In the genomic region with DNA sequence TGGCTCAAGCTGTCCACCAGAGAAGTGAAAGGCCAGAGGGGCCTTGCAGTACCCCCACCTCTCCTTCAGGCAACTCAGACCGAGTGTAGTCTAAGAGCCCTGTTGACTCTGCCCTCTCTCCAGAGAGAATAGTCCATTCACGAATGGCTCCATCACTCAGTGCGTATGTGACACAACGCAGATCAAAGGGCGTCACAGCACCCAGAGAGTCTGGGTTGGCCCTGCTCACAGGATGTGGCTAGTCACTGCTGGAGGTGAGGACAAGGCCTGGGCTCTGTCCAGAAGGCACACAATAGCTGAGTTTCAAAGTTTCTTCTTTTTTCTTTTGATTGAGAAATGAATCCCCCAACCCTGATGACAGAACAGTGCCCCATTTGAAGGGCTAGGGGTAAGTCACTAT, we compare ENCODE assay signal across 2 cellular contexts.
A peak's percentile ranks its signal among the peaks of the same experiment; 100 is the strongest.
TF ChIP-seq lines count a peak whose summit lies in the region.

No MANE protein-coding gene starts in this region.

TF ChIP-seq in HepG2, 621 proteins besides CTCF, POLR2A, EP300 and RAD21:
- peak; percentile 89 for TF ChIP-seq ZBTB33 (CRISPR knock-in tag; IDR thresholded peaks at IDR 0.05)
- no peak for TF ChIP-seq ZSCAN21 (CRISPR knock-in tag; IDR thresholded peaks at IDR 0.05; ENCODE audit: borderline replicate concordance)
- no peak for TF ChIP-seq CBFB (CRISPR knock-in tag; IDR thresholded peaks at IDR 0.05)
- TF ChIP-seq, protein P1, sequence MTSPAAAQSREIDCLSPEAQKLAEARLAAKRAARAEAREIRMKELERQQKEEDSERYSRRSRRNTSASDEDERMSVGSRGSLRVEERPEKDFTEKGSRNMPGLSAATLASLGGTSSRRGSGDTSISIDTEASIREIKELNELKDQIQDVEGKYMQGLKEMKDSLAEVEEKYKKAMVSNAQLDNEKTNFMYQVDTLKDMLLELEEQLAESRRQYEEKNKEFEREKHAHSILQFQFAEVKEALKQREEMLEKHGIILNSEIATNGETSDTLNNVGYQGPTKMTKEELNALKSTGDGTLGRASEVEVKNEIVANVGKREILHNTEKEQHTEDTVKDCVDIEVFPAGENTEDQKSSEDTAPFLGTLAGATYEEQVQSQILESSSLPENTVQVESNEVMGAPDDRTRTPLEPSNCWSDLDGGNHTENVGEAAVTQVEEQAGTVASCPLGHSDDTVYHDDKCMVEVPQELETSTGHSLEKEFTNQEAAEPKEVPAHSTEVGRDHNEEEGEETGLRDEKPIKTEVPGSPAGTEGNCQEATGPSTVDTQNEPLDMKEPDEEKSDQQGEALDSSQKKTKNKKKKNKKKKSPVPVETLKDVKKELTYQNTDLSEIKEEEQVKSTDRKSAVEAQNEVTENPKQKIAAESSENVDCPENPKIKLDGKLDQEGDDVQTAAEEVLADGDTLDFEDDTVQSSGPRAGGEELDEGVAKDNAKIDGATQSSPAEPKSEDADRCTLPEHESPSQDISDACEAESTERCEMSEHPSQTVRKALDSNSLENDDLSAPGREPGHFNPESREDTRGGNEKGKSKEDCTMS (CRISPR knock-in tag; conservative IDR thresholded peaks at IDR 0.05), result no peak
- TF ChIP-seq RBM22 (optimal IDR thresholded peaks at IDR 0.05; ENCODE audit: low read length), result peak; percentile 32
- TF ChIP-seq MED8 (CRISPR knock-in tag; IDR thresholded peaks at IDR 0.05; ENCODE audit: insufficient replicate concordance), result no peak
- TF ChIP-seq ZNF207 (IDR thresholded peaks at IDR 0.05; ENCODE audit: borderline replicate concordance), result no peak
- TF ChIP-seq POGZ (CRISPR knock-in tag; IDR thresholded peaks at IDR 0.05), result peak; percentile 46; the same call in 1 of the 2 replicates
- no peak for TF ChIP-seq ZNF883 (CRISPR knock-in tag; IDR thresholded peaks at IDR 0.05; ENCODE audit: not compliant biosample characterization)
- TF ChIP-seq, protein P2, sequence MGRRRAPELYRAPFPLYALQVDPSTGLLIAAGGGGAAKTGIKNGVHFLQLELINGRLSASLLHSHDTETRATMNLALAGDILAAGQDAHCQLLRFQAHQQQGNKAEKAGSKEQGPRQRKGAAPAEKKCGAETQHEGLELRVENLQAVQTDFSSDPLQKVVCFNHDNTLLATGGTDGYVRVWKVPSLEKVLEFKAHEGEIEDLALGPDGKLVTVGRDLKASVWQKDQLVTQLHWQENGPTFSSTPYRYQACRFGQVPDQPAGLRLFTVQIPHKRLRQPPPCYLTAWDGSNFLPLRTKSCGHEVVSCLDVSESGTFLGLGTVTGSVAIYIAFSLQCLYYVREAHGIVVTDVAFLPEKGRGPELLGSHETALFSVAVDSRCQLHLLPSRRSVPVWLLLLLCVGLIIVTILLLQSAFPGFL (CRISPR knock-in tag; IDR thresholded peaks at IDR 0.05), result no peak
- no peak for TF ChIP-seq EHMT2 (IDR thresholded peaks at IDR 0.05; ENCODE audit: borderline replicate concordance, low read depth, low read length)
- TF ChIP-seq SP5 (CRISPR knock-in tag; IDR thresholded peaks at IDR 0.05; ENCODE audit: borderline replicate concordance, low read depth), result no peak
- 0 out of 2 replicates have a peak, but pooled peaks have one; percentile 41 for TF ChIP-seq ZBTB38 (CRISPR knock-in tag; IDR thresholded peaks at IDR 0.05)
- no peak for TF ChIP-seq ZNF276 (CRISPR knock-in tag; IDR thresholded peaks at IDR 0.05; ENCODE audit: low read depth)
- TF ChIP-seq ZMYM4 (CRISPR knock-in tag; IDR thresholded peaks at IDR 0.05), result 0 out of 2 replicates have a peak, but pooled peaks have one; percentile 35

TF ChIP-seq in GM12891, 5 proteins besides CTCF, POLR2A, EP300 and RAD21 (continued from another document):
- TF ChIP-seq SPI1 (IDR thresholded peaks at IDR 0.05; ENCODE audit: low read depth, low read length) (no peak), PAX5 (IDR thresholded peaks at IDR 0.05; ENCODE audit: insufficient read depth, low read length, severe bottlenecking) (no peak), TAF1 (IDR thresholded peaks at IDR 0.05; ENCODE audit: low read depth, low read length) (no peak), POLR2AphosphoS5 (IDR thresholded peaks at IDR 0.05; ENCODE audit: low read depth, low read length) (no peak)
